Comparison of ENCODE assay signal across 8 cellular contexts in genomic region chr1:223363856-223364684, GRCh38. TPM values are rescaled to one million over a fixed set of nuclear protein-coding genes. Genes with fewer than 3 reads are reported as not detected.
A peak's percentile ranks its signal among the peaks of the same experiment; 100 is the strongest.
DNase-seq lines count a peak whose midpoint lies in the region; ATAC-seq lines count a peak whose summit lies in the region.

A gene with protein sequence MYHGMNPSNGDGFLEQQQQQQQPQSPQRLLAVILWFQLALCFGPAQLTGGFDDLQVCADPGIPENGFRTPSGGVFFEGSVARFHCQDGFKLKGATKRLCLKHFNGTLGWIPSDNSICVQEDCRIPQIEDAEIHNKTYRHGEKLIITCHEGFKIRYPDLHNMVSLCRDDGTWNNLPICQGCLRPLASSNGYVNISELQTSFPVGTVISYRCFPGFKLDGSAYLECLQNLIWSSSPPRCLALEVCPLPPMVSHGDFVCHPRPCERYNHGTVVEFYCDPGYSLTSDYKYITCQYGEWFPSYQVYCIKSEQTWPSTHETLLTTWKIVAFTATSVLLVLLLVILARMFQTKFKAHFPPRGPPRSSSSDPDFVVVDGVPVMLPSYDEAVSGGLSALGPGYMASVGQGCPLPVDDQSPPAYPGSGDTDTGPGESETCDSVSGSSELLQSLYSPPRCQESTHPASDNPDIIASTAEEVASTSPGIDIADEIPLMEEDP (minus strand): TSS chr1:223364176. CDS start chr1:223363425, 751 bp downstream.

- peak within 1 kb of the TSS; percentile 77 to 95 (median 88) for H3K4me3 Mint-ChIP-seq in CD8-positive, alpha-beta memory T cell
- H3K4me3 Mint-ChIP-seq in activated CD8-positive, alpha-beta T cell treated with anti-CD3 and anti-CD28 coated beads, Interleukin-2, amount 10 ng/mL, durations not matched to agents 7 days and 5 days = peak within 1 kb of the TSS; percentile 74

- ATAC-seq in activated CD8-positive, alpha-beta T cell treated with anti-CD3 and anti-CD28 coated beads, Interleukin-2, amount 10 ng/mL, durations not matched to agents 7 days and 5 days = peak; percentile 86
- no peak for ATAC-seq in GM21786 (IDR thresholded peaks at IDR 0.05; ENCODE audit: unreplicated experiment)

- H3K27ac Mint-ChIP-seq in CD8-positive, alpha-beta memory T cell = peak within 1 kb of the TSS in 6 of 8 donors; percentile 61 to 93 (median 81)
- H3K27ac Mint-ChIP-seq in activated CD8-positive, alpha-beta T cell treated with anti-CD3 and anti-CD28 coated beads, Interleukin-2, amount 10 ng/mL, durations not matched to agents 7 days and 5 days = no peak within 1 kb of the TSS

- H3K27me3 Mint-ChIP-seq in CD8-positive, alpha-beta memory T cell = peaks cover 24 to 56% of the 10 kb centered on the region in 2 donors
- H3K27me3 Mint-ChIP-seq in activated CD8-positive, alpha-beta T cell treated with anti-CD3 and anti-CD28 coated beads, Interleukin-2, amount 10 ng/mL, durations not matched to agents 7 days and 5 days (ENCODE audit: low read depth) = peaks cover 54% of the 10 kb centered on the region

- peaks cover 0 to 2% (median 0%) of the 10 kb centered on the region in 5 donors for H3K9me3 Mint-ChIP-seq in CD8-positive, alpha-beta memory T cell
- H3K9me3 Mint-ChIP-seq in activated CD8-positive, alpha-beta T cell treated with anti-CD3 and anti-CD28 coated beads, Interleukin-2, amount 10 ng/mL, durations not matched to agents 7 days and 5 days (ENCODE audit: insufficient read depth) = no peaks in the 10 kb centered on the region

- CTCF ChIA-PET in CD8-positive, alpha-beta memory T cell (lab: Charles Lee) = no interaction called here
- CTCF ChIA-PET in activated CD8-positive, alpha-beta T cell treated with anti-CD3 and anti-CD28 coated beads, Interleukin-2, amount 10 ng/mL, durations not matched to agents 7 days and 5 days (lab: Charles Lee) = interaction anchor here (0.8 to 2.5 kb wide), 5 partner anchors 15 to 240 kb away, joined by 3 to 12 read pairs (median 6); no protein-coding TSS in a partner anchor

- POLR2A ChIA-PET in CD8-positive, alpha-beta memory T cell (lab: Charles Lee) = interaction anchor here (0.7 kb wide), 1 partner anchor 793 kb away, joined by 7 read pairs; no protein-coding TSS in a partner anchor
- POLR2A ChIA-PET in activated CD8-positive, alpha-beta T cell treated with anti-CD3 and anti-CD28 coated beads, Interleukin-2, amount 10 ng/mL, durations not matched to agents 7 days and 5 days (lab: Charles Lee) = no interaction called here

- peak within 1 kb of the TSS; percentile 81 for H3K4me3 ChIP-seq in CD8-positive, alpha-beta memory T cell (ENCODE audit: low read length)
- H3K4me3 ChIP-seq in HAP-1 = peak within 1 kb of the TSS; percentile 34
- peak within 1 kb of the TSS; percentile 73 for H3K4me3 ChIP-seq in effector memory CD4-positive, alpha-beta T cell (ENCODE audit: insufficient read depth, low read depth, low read length, poor library complexity, severe bottlenecking)
- H3K4me3 ChIP-seq in mucosa of stomach (ENCODE audit: low read length) = peak within 1 kb of the TSS; percentile 56

- H3K4me1 Mint-ChIP-seq in CD8-positive, alpha-beta memory T cell = peaks cover 12 to 26% (median 17%) of the 10 kb centered on the region in 3 donors
- H3K4me1 Mint-ChIP-seq in activated CD8-positive, alpha-beta T cell treated with anti-CD3 and anti-CD28 coated beads, Interleukin-2, amount 10 ng/mL, durations not matched to agents 7 days and 5 days (ENCODE audit: low read depth) = peaks cover 10% of the 10 kb centered on the region

- in situ Hi-C loops in HAP-1 (cut with MboI; ENCODE audit: low sequenced_read_pairs) = no loop called here

- H3K27me3 ChIP-seq in CD8-positive, alpha-beta memory T cell (ENCODE audit: insufficient read depth, low read length, poor library complexity, severe bottlenecking) = peaks cover 3% of the 10 kb centered on the region
- H3K27me3 ChIP-seq in HAP-1 (ENCODE audit: low read depth) (peaks cover 47% of the 10 kb centered on the region), mucosa of stomach (ENCODE audit: control insufficient read depth, insufficient read depth, low read length) (peaks cover 23% of the 10 kb centered on the region)
- H3K27me3 ChIP-seq in effector memory CD4-positive, alpha-beta T cell (replicated peaks; ENCODE audit: control insufficient read depth, insufficient read depth, low read length, poor library complexity, severe bottlenecking) = no peaks in the 10 kb centered on the region

- no peaks in the 10 kb centered on the region for H3K36me3 Mint-ChIP-seq in CD8-positive, alpha-beta memory T cell
- H3K36me3 Mint-ChIP-seq in activated CD8-positive, alpha-beta T cell treated with anti-CD3 and anti-CD28 coated beads, Interleukin-2, amount 10 ng/mL, durations not matched to agents 7 days and 5 days (ENCODE audit: low read depth) = no peaks in the 10 kb centered on the region

- H3K36me3 ChIP-seq in CD8-positive, alpha-beta memory T cell (ENCODE audit: insufficient read depth, low read length) = no peaks in the 10 kb centered on the region
- H3K36me3 ChIP-seq in HAP-1 (replicated peaks) (no peaks in the 10 kb centered on the region), mucosa of stomach (ENCODE audit: control insufficient read depth, insufficient read depth, low read length) (no peaks in the 10 kb centered on the region)
- no peaks in the 10 kb centered on the region for H3K36me3 ChIP-seq in effector memory CD4-positive, alpha-beta T cell (ENCODE audit: control insufficient read depth, insufficient read depth, low read length)

- no peak within 1 kb of the TSS for H3K27ac ChIP-seq in CD8-positive, alpha-beta memory T cell (ENCODE audit: low read depth, low read length)
- peak within 1 kb of the TSS; percentile 13 for H3K27ac ChIP-seq in effector memory CD4-positive, alpha-beta T cell (ENCODE audit: insufficient read depth, low read length, poor library complexity, severe bottlenecking)

- H3K9me3 ChIP-seq in CD8-positive, alpha-beta memory T cell (ENCODE audit: low read length) = no peaks in the 10 kb centered on the region
- H3K9me3 ChIP-seq in HAP-1 (no peaks in the 10 kb centered on the region), mucosa of stomach (ENCODE audit: control insufficient read depth, low read length) (no peaks in the 10 kb centered on the region)
- H3K9me3 ChIP-seq in effector memory CD4-positive, alpha-beta T cell (ENCODE audit: control insufficient read depth, low read length) = no peaks in the 10 kb centered on the region

- peaks cover 9% of the 10 kb centered on the region for H3K4me1 ChIP-seq in CD8-positive, alpha-beta memory T cell (ENCODE audit: insufficient read depth, low read length)
- no peaks in the 10 kb centered on the region for H3K4me1 ChIP-seq in HAP-1
- peaks cover 13% of the 10 kb centered on the region for H3K4me1 ChIP-seq in effector memory CD4-positive, alpha-beta T cell (ENCODE audit: control insufficient read depth, insufficient read depth, low read length, poor library complexity, severe bottlenecking)
- H3K4me1 ChIP-seq in mucosa of stomach (ENCODE audit: control insufficient read depth, insufficient read depth, low read length) = peaks cover 8% of the 10 kb centered on the region

- H3K9ac ChIP-seq in mucosa of stomach (ENCODE audit: low read length) = peak within 1 kb of the TSS; percentile 50

- peak; percentile 37 to 74 (median 60) for DNase-seq in CD8-positive, alpha-beta memory T cell
- DNase-seq in HAP-1 (ENCODE audit: low spot score in 2 of 2) (peak; percentile 20 to 66), NCI-H2227 treated with DMSO at 0.1 percent for 48 hours (lab: John Stamatoyannopoulos, UW) (peak; percentile 95)
- DNase-seq in activated CD8-positive, alpha-beta T cell treated with anti-CD3 and anti-CD28 coated beads, Interleukin-2, amount 10 ng/mL, durations not matched to agents 7 days and 5 days = peak; percentile 69
- peak; percentile 28 to 53 (median 46) for DNase-seq in effector memory CD4-positive, alpha-beta T cell
- peak; percentile 29 for DNase-seq in stimulated activated CD8-positive, alpha-beta memory T cell treated with anti-CD3 and anti-CD28 coated beads, Interleukin-4, amount 100 ng/mL, for 24 hours (ENCODE audit: low read depth)

RNA-seq across cellular contexts. Expression of the gene that starts here (rescaled TPM):
- under 1 TPM; 0.16 to 0.18 TPM for total RNA-seq in CD8-positive, alpha-beta memory T cell
- 4.2 TPM for polyA plus RNA-seq in CD8-positive, alpha-beta memory T cell
- under 1 TPM; 0.18 to 0.23 TPM for total RNA-seq in activated CD8-positive, alpha-beta T cell treated with anti-CD3 and anti-CD28 coated beads, Interleukin-2, amount 10 ng/mL, durations not matched to agents 7 days and 5 days

Comparison
In these comparisons a context has a peak if more than half of its experiments do, and no peak if none do; other contexts are left out.
1. Peak in DNase-seq and ATAC-seq in activated CD8-positive, alpha-beta T cell treated with anti-CD3 and anti-CD28 coated beads, Interleukin-2, amount 10 ng/mL, durations not matched to agents 7 days and 5 days; RNA of the gene not detected or under 1 TPM.
2. DNase-seq: peak in every context shown above with its lines; median percentile 95 in NCI-H2227 treated with DMSO at 0.1 percent for 48 hours; 69 in activated CD8-positive, alpha-beta T cell treated with anti-CD3 and anti-CD28 coated beads, Interleukin-2, amount 10 ng/mL, durations not matched to agents 7 days and 5 days; 60 in CD8-positive, alpha-beta memory T cell; 46 in effector memory CD4-positive, alpha-beta T cell; 43 in HAP-1; 29 in stimulated activated CD8-positive, alpha-beta memory T cell treated with anti-CD3 and anti-CD28 coated beads, Interleukin-4, amount 100 ng/mL, for 24 hours.